In genomic region chr5:20109326-20109725, GRCh38 we compare ENCODE assay signal across 2 cellular contexts.
TF ChIP-seq lines count a peak whose summit lies in the region.

No MANE protein-coding gene starts in this region.

TF ChIP-seq in GM23338, 12 proteins besides CTCF, POLR2A, EP300 and RAD21 (continued from another document):
- TF ChIP-seq, protein P1, sequence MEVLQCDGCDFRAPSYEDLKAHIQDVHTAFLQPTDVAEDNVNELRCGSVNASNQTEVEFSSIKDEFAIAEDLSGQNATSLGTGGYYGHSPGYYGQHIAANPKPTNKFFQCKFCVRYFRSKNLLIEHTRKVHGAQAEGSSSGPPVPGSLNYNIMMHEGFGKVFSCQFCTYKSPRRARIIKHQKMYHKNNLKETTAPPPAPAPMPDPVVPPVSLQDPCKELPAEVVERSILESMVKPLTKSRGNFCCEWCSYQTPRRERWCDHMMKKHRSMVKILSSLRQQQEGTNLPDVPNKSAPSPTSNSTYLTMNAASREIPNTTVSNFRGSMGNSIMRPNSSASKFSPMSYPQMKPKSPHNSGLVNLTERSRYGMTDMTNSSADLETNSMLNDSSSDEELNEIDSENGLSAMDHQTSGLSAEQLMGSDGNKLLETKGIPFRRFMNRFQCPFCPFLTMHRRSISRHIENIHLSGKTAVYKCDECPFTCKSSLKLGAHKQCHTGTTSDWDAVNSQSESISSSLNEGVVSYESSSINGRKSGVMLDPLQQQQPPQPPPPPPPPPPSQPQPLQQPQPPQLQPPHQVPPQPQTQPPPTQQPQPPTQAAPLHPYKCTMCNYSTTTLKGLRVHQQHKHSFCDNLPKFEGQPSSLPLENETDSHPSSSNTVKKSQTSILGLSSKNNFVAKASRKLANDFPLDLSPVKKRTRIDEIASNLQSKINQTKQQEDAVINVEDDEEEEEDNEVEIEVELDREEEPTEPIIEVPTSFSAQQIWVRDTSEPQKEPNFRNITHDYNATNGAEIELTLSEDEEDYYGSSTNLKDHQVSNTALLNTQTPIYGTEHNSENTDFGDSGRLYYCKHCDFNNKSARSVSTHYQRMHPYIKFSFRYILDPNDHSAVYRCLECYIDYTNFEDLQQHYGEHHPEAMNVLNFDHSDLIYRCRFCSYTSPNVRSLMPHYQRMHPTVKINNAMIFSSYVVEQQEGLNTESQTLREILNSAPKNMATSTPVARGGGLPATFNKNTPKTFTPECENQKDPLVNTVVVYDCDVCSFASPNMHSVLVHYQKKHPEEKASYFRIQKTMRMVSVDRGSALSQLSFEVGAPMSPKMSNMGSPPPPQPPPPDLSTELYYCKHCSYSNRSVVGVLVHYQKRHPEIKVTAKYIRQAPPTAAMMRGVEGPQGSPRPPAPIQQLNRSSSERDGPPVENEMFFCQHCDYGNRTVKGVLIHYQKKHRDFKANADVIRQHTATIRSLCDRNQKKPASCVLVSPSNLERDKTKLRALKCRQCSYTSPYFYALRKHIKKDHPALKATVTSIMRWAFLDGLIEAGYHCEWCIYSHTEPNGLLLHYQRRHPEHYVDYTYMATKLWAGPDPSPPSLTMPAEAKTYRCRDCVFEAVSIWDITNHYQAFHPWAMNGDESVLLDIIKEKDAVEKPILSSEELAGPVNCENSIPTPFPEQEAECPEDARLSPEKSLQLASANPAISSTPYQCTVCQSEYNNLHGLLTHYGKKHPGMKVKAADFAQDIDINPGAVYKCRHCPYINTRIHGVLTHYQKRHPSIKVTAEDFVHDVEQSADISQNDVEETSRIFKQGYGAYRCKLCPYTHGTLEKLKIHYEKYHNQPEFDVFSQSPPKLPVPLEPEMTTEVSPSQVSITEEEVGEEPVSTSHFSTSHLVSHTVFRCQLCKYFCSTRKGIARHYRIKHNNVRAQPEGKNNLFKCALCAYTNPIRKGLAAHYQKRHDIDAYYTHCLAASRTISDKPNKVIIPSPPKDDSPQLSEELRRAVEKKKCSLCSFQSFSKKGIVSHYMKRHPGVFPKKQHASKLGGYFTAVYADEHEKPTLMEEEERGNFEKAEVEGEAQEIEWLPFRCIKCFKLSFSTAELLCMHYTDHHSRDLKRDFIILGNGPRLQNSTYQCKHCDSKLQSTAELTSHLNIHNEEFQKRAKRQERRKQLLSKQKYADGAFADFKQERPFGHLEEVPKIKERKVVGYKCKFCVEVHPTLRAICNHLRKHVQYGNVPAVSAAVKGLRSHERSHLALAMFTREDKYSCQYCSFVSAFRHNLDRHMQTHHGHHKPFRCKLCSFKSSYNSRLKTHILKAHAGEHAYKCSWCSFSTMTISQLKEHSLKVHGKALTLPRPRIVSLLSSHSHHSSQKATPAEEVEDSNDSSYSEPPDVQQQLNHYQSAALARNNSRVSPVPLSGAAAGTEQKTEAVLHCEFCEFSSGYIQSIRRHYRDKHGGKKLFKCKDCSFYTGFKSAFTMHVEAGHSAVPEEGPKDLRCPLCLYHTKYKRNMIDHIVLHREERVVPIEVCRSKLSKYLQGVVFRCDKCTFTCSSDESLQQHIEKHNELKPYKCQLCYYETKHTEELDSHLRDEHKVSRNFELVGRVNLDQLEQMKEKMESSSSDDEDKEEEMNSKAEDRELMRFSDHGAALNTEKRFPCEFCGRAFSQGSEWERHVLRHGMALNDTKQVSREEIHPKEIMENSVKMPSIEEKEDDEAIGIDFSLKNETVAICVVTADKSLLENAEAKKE (CRISPR knock-in tag; IDR thresholded peaks at IDR 0.05): no peak
- TF ChIP-seq EZH2 (IDR thresholded peaks at IDR 0.05; ENCODE audit: low read depth, unreplicated experiment): no peak
- TF ChIP-seq STAT1 (IDR thresholded peaks at IDR 0.05; ENCODE audit: unreplicated experiment): no peak
- TF ChIP-seq JUNB (IDR thresholded peaks at IDR 0.05; ENCODE audit: unreplicated experiment): no peak
- TF ChIP-seq, protein P2, sequence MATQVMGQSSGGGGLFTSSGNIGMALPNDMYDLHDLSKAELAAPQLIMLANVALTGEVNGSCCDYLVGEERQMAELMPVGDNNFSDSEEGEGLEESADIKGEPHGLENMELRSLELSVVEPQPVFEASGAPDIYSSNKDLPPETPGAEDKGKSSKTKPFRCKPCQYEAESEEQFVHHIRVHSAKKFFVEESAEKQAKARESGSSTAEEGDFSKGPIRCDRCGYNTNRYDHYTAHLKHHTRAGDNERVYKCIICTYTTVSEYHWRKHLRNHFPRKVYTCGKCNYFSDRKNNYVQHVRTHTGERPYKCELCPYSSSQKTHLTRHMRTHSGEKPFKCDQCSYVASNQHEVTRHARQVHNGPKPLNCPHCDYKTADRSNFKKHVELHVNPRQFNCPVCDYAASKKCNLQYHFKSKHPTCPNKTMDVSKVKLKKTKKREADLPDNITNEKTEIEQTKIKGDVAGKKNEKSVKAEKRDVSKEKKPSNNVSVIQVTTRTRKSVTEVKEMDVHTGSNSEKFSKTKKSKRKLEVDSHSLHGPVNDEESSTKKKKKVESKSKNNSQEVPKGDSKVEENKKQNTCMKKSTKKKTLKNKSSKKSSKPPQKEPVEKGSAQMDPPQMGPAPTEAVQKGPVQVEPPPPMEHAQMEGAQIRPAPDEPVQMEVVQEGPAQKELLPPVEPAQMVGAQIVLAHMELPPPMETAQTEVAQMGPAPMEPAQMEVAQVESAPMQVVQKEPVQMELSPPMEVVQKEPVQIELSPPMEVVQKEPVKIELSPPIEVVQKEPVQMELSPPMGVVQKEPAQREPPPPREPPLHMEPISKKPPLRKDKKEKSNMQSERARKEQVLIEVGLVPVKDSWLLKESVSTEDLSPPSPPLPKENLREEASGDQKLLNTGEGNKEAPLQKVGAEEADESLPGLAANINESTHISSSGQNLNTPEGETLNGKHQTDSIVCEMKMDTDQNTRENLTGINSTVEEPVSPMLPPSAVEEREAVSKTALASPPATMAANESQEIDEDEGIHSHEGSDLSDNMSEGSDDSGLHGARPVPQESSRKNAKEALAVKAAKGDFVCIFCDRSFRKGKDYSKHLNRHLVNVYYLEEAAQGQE (IDR thresholded peaks at IDR 0.05; ENCODE audit: unreplicated experiment): no peak
- TF ChIP-seq NANOG (IDR thresholded peaks at IDR 0.05; ENCODE audit: borderline replicate concordance): no peak
- TF ChIP-seq EZH2phosphoT487 (IDR thresholded peaks at IDR 0.05; ENCODE audit: unreplicated experiment): no peak
- TF ChIP-seq ZNF114 (CRISPR knock-in tag; IDR thresholded peaks at IDR 0.05): no peak
TF ChIP-seq in GM23338: peak in this region for 0.

TF ChIP-seq in K562, 482 proteins besides CTCF, POLR2A, EP300 and RAD21 (continued from another document):
- no peak for TF ChIP-seq ZBTB5 (IDR thresholded peaks at IDR 0.05)
- no peak for TF ChIP-seq MEF2A (IDR thresholded peaks at IDR 0.05; ENCODE audit: control insufficient read depth, low read depth, low read length)
- TF ChIP-seq, protein P3, sequence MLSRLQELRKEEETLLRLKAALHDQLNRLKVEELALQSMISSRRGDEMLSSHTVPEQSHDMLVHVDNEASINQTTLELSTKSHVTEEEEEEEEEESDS (CRISPR knock-in tag; IDR thresholded peaks at IDR 0.05): no peak
- TF ChIP-seq ZNF274 (IDR thresholded peaks at IDR 0.05; ENCODE audit: borderline replicate concordance, low read depth, low read length): no peak
- TF ChIP-seq ZNF764 (CRISPR knock-in tag; IDR thresholded peaks at IDR 0.05; ENCODE audit: low read depth): no peak
- TF ChIP-seq HNRNPL (IDR thresholded peaks at IDR 0.05; ENCODE audit: low read depth, low read length): no peak
- TF ChIP-seq STAT5A (IDR thresholded peaks at IDR 0.05; ENCODE audit: borderline replicate concordance, low read length): no peak
- no peak for TF ChIP-seq PTRF (tag; IDR thresholded peaks at IDR 0.05)
- no peak for TF ChIP-seq RBM22 (IDR thresholded peaks at IDR 0.05; ENCODE audit: low read depth, low read length, poor library complexity, severe bottlenecking)
- no peak for TF ChIP-seq HEY1 (CRISPR knock-in tag; IDR thresholded peaks at IDR 0.05; ENCODE audit: borderline replicate concordance)
